11 cellular contexts compared by ENCODE assay signal in the genomic region with DNA sequence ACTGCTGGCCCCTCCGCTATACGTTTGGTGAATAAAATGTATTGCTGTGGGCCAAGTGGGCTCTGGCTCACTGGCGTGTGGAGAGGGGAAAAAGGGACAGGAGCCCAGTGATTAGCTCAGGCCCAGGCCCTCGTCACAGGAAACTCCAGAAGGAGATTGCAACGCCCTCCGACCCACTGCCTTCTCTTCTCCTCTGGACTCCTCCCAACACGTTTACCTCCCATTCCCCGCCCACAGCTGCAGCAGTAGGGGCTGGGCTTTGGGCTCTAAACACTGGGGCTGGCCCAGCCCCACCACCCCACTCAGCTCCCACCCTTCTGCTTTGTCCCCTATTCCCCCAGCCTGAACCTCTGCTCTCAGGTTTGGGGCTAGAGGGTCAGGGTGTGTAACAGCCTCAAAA.
DNase-seq lines count a peak whose midpoint lies in the region; ATAC-seq and TF ChIP-seq lines count a peak whose summit lies in the region.
"Had no signal": no experiment of that assay in that cellular context is flagged by ENCODE, and none has a peak within 500 bp of the region (broad histone marks: within the 10 kb centered on the region; RNA-seq: fewer than 3 reads in every experiment).

No MANE protein-coding gene starts in this region.

- WGBS in tibial nerve, 2 donors: 28 to 40% methylated on average over 8 of the region's 8 CpGs

- DNase-seq in Kasumi-1 (lab: John Stamatoyannopoulos, UW) (peak; percentile 20 to 23), choroid plexus epithelial cell (ENCODE audit: low read depth) (peak; percentile 67), tibial nerve (ENCODE audit: low spot score in 2 of 2) (no peak), GM19238 (ENCODE audit: insufficient read length, low spot score) (no peak)
- DNase-seq: DMS79, NCI-H2029 had no signal

- TF ChIP-seq CTCF in choroid plexus epithelial cell (conservative IDR thresholded peaks at IDR 0.05; ENCODE audit: low read depth, low read length): no peak
- TF ChIP-seq CTCF in tibial nerve (IDR thresholded peaks at IDR 0.05): no peak

- H3K27ac ChIP-seq in tibial nerve: peak overlapping the region; percentile 49 to 97 (median 70)
- H3K27ac ChIP-seq: epithelial cell of prostate had no signal

- ATAC-seq in HG02970 (IDR thresholded peaks at IDR 0.05; ENCODE audit: low FRiP score, unreplicated experiment): no peak
- no peak for ATAC-seq in HG02571 (IDR thresholded peaks at IDR 0.05; ENCODE audit: unreplicated experiment)
- ATAC-seq: Panc1 had no signal

- H3K9me3 ChIP-seq in mucosa of stomach (ENCODE audit: control insufficient read depth, low read length): no peaks in the 10 kb centered on the region
- H3K9me3 ChIP-seq in tibial nerve: no peaks in the 10 kb centered on the region

- H3K4me3 ChIP-seq in choroid plexus epithelial cell (ENCODE audit: low read depth, low read length) (no peak overlapping the region), mucosa of stomach (ENCODE audit: low read length) (no peak overlapping the region), tibial nerve (no peak overlapping the region)

- TF ChIP-seq POLR2A in tibial nerve (IDR thresholded peaks at IDR 0.05): no peak

- peak overlapping the region; percentile 13 for H3K9ac ChIP-seq in mucosa of stomach (ENCODE audit: low read length)

- H3K36me3 ChIP-seq in mucosa of stomach (ENCODE audit: control insufficient read depth, insufficient read depth, low read length) (no peaks in the 10 kb centered on the region), tibial nerve (no peaks in the 10 kb centered on the region)

- H3K27me3 ChIP-seq in mucosa of stomach (ENCODE audit: control insufficient read depth, insufficient read depth, low read length) (no peaks in the 10 kb centered on the region), tibial nerve (no peaks in the 10 kb centered on the region)

- H3K4me1 ChIP-seq in mucosa of stomach (ENCODE audit: control insufficient read depth, insufficient read depth, low read length) (peaks cover 23% of the 10 kb centered on the region), tibial nerve (peaks cover 0 to 87% (median 52%) of the 10 kb centered on the region in 4 donors)

- TF ChIP-seq EP300 in tibial nerve (IDR thresholded peaks at IDR 0.05): no peak

Comparison
In these comparisons a context has a peak if more than half of its experiments do, and no peak if none do; other contexts are left out.
1. DNase-seq: peak in Kasumi-1 (2 of 2) and choroid plexus epithelial cell (single experiment); none in tibial nerve (0 of 2) and GM19238 (single experiment).